In genomic region chr16:14186007-14186953, GRCh38 we compare ENCODE assay signal across 8 cellular contexts.
DNase-seq lines count a peak whose midpoint lies in the region; TF ChIP-seq lines count a peak whose summit lies in the region.

No MANE protein-coding gene starts in this region.

- H3K4me1 ChIP-seq in NT2/D1 (ENCODE audit: insufficient read depth, insufficient read length) (peaks cover 5% of the 10 kb centered on the region), tibial artery (peaks cover 0 to 37% (median 16%) of the 10 kb centered on the region in 4 donors)

- H3K27me3 ChIP-seq in NT2/D1 (ENCODE audit: insufficient read depth, insufficient read length) (no peaks in the 10 kb centered on the region), tibial artery (no peaks in the 10 kb centered on the region)

- no peaks in the 10 kb centered on the region for H3K36me3 ChIP-seq in NT2/D1 (ENCODE audit: insufficient read depth, insufficient read length, low read length)
- H3K36me3 ChIP-seq in tibial artery: no peaks in the 10 kb centered on the region

- intact Hi-C loops in tibial artery (cut with DNase I; ENCODE audit: low total_unique reads): loop anchor here (10.0 kb wide), 1 partner anchor 111 kb away; the partner anchor contains the start of gene MRTFB

- H3K4me3 ChIP-seq in NT2/D1 (ENCODE audit: insufficient read length, low read depth) (no peak overlapping the region), tibial artery (peak overlapping the region; percentile 56 to 59)

- TF ChIP-seq CTCF in tibial artery (IDR thresholded peaks at IDR 0.05): peak; percentile 66 to 68

- peak overlapping the region; percentile 61 for H3K9ac ChIP-seq in NT2/D1 (ENCODE audit: insufficient read length, low read depth)

- no peaks in the 10 kb centered on the region for H3K9me3 ChIP-seq in NT2/D1 (ENCODE audit: insufficient read depth, low read length)
- H3K9me3 ChIP-seq in tibial artery: no peaks in the 10 kb centered on the region

- DNase-seq in NCI-H510A treated with DMSO at 0.1 percent for 48 hours (lab: John Stamatoyannopoulos, UW) (peak; percentile 78), NCI-H510A (lab: John Stamatoyannopoulos, UW) (no peak), NT2/D1 (ENCODE audit: low read depth, low spot score) (peak; percentile 20), ecto neural progenitor cell (ENCODE audit: low spot score) (peak; percentile 62), lung microvascular endothelial cell (ENCODE audit: low read depth in 2 of 2) (peak; percentile 44 to 59), tibial artery (peak; percentile 32 to 70), germinal center (ENCODE audit: low spot score) (no peak), SIG-M5 (lab: John Stamatoyannopoulos, UW) (no peak)

- H3K27ac ChIP-seq in tibial artery: peak overlapping the region; percentile 75 to 84

Comparison
In these comparisons a context has a peak if more than half of its experiments do, and no peak if none do; other contexts are left out.
1. DNase-seq: peak in NCI-H510A treated with DMSO at 0.1 percent for 48 hours (single experiment), NT2/D1 (single experiment), ecto neural progenitor cell (single experiment), lung microvascular endothelial cell (2 of 2) and tibial artery (2 of 2); none in NCI-H510A (single experiment), germinal center (single experiment) and SIG-M5 (single experiment).